In the genomic region with DNA sequence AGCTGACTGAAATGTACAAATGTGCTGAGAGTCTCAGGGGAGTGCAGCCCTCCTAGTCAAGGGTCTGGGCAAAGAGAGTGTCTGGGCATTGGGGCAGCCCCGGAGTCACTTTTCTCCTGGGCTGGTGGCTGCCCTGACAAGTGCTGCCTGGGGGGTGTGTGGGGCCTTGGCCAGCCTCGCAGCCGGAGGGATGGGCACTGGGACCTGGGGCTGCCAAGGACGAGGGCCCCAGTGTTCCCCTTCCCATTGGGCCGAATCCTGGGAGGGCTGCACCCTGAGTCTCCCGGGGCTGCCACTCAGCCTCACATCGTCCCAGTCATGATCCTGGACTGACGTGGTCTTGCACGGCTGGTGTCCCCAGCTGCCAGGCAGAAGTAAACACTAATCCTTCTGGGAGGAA, we compare ENCODE assay signal across 23 cellular contexts.
"Had no signal": no experiment of that assay in that cellular context is flagged by ENCODE, and none has a peak within 500 bp of the region (broad histone marks: within the 10 kb centered on the region; RNA-seq: fewer than 3 reads in every experiment).

No MANE protein-coding gene starts in this region.

- ATAC-seq: left lung; mucosa of descending colon; naive thymus-derived CD4-positive, alpha-beta T cell; SK-N-SH treated with all-trans-retinoic acid at 6 μM for 48 hours; T-cell had no signal

- H3K27ac Mint-ChIP-seq: activated CD4-positive, alpha-beta T cell treated with anti-CD3 and anti-CD28 coated beads, Interleukin-2, amount 10 ng/mL, durations not matched to agents 7 days and 5 days; stimulated activated naive CD8-positive, alpha-beta T cell treated with anti-CD3 and anti-CD28 coated beads, Interleukin-15, Interleukin-2, amounts not matched to agents 100 ng/mL and 50 ng/mL, for 24 hours had no signal

- DNase-seq: activated CD4-positive, alpha-beta T cell treated with anti-CD3 and anti-CD28 coated beads, Interleukin-2, amount 10 ng/mL, durations not matched to agents 7 days and 5 days; activated CD8-positive, alpha-beta memory T cell treated with anti-CD3 and anti-CD28 coated beads for 24 hours; activated CD8-positive, alpha-beta memory T cell treated with anti-CD3 and anti-CD28 coated beads, Interleukin-2, amount 50 U/mL, for 48 hours; activated effector memory CD4-positive, alpha-beta T cell treated with anti-CD3 and anti-CD28 coated beads, Interleukin-2, amount 50 U/mL, for 16 hours; activated naive CD4-positive, alpha-beta T cell treated with anti-CD3 and anti-CD28 coated beads, Interleukin-2, amount 50 U/mL, for 16 hours; activated T-cell treated with anti-CD3 and anti-CD28 coated beads, Interleukin-2, amount 50 U/mL, for 48 hours; adrenal gland; effector CD4-positive, alpha-beta T cell; foreskin fibroblast; mammary epithelial cell; naive thymus-derived CD4-positive, alpha-beta T cell; stimulated activated CD4-positive, alpha-beta T cell treated with anti-CD3 and anti-CD28 coated beads, Interleukin-1b, Interleukin-23, amount 100 ng/mL, for 48 hours; stimulated activated CD8-positive, alpha-beta memory T cell treated with anti-CD3 and anti-CD28 coated beads, Interleukin-4, amount 100 ng/mL, for 48 hours; T-cell; T-helper 9 cell; transverse colon had no signal

- H3K4me3 ChIP-seq: adrenal gland, left lung, mucosa of descending colon, suprapubic skin, transverse colon, vagina had no signal

- H3K27me3 ChIP-seq: adrenal gland, neutrophil, transverse colon, vagina had no signal

- H3K4me1 ChIP-seq: adrenal gland, left lung, transverse colon, vagina had no signal

- H3K27me3 Mint-ChIP-seq: activated CD4-positive, alpha-beta T cell treated with anti-CD3 and anti-CD28 coated beads, Interleukin-2, amount 10 ng/mL, durations not matched to agents 7 days and 5 days; naive thymus-derived CD4-positive, alpha-beta T cell; stimulated activated naive CD8-positive, alpha-beta T cell treated with anti-CD3 and anti-CD28 coated beads, Interleukin-15, Interleukin-2, amounts not matched to agents 100 ng/mL and 50 ng/mL, for 24 hours; T-cell had no signal

- H3K4me1 Mint-ChIP-seq: activated CD4-positive, alpha-beta T cell treated with anti-CD3 and anti-CD28 coated beads, Interleukin-2, amount 10 ng/mL, durations not matched to agents 7 days and 5 days; naive thymus-derived CD4-positive, alpha-beta T cell; T-cell had no signal

- H3K9me3 Mint-ChIP-seq: stimulated activated naive CD8-positive, alpha-beta T cell treated with anti-CD3 and anti-CD28 coated beads, Interleukin-15, Interleukin-2, amounts not matched to agents 100 ng/mL and 50 ng/mL, for 24 hours had no signal

- H3K27ac ChIP-seq: adrenal gland, left lung, neutrophil, suprapubic skin, transverse colon, vagina had no signal

- H3K4me3 Mint-ChIP-seq: activated CD4-positive, alpha-beta T cell treated with anti-CD3 and anti-CD28 coated beads, Interleukin-2, amount 10 ng/mL, durations not matched to agents 7 days and 5 days; naive thymus-derived CD4-positive, alpha-beta T cell; stimulated activated naive CD8-positive, alpha-beta T cell treated with anti-CD3 and anti-CD28 coated beads, Interleukin-15, Interleukin-2, amounts not matched to agents 100 ng/mL and 50 ng/mL, for 24 hours; T-cell had no signal

- H3K36me3 ChIP-seq: adrenal gland, transverse colon had no signal

- H3K9me3 ChIP-seq: adrenal gland, left lung, mucosa of descending colon, neutrophil, suprapubic skin, transverse colon, vagina had no signal
